Comparison of ENCODE assay signal across 17 cellular contexts in genomic region chr1:175162955-175163354, GRCh38.
"Had no signal": no experiment of that assay in that cellular context is flagged by ENCODE, and none has a peak within 500 bp of the region (broad histone marks: within the 10 kb centered on the region; RNA-seq: fewer than 3 reads in every experiment).

No MANE protein-coding gene starts in this region.

- H3K4me3 ChIP-seq: lung, tibial artery, vagina had no signal

- H3K27ac Mint-ChIP-seq: activated CD8-positive, alpha-beta memory T cell treated with anti-CD3 and anti-CD28 coated beads, Interleukin-2, amount 10 ng/mL, durations not matched to agents 7 days and 5 days; T-helper 2 cell treated with Interferon-gamma antibody and Interleukin-4, amounts not matched to agents 5 μg/mL and 100 μg/mL, for 36 hours had no signal

- H3K27ac ChIP-seq: tibial artery, vagina had no signal

- H3K27me3 ChIP-seq: tibial artery, vagina had no signal

- ATAC-seq: activated CD4-positive, CD25-positive, alpha-beta regulatory T cell treated with anti-CD3 and anti-CD28 coated beads, Interleukin-2, amount 50 U/mL, for 24 hours; activated CD8-positive, alpha-beta memory T cell treated with anti-CD3 and anti-CD28 coated beads, Interleukin-2, amount 10 ng/mL, durations not matched to agents 7 days and 5 days had no signal

- DNase-seq: activated CD4-positive, alpha-beta T cell treated with anti-CD3 and anti-CD28 coated beads, Interleukin-2, amount 50 U/mL, for 48 hours; activated CD8-positive, alpha-beta memory T cell treated with anti-CD3 and anti-CD28 coated beads, Interleukin-2, amount 10 ng/mL, durations not matched to agents 7 days and 5 days; activated gamma-delta T cell treated with Interleukin-2 at 50 U/mL for 16 hours; activated T-cell treated with anti-CD3 and anti-CD28 coated beads, Interleukin-2, amount 50 U/mL, for 48 hours; caudate nucleus; cortex of kidney; effector memory CD4-positive, alpha-beta T cell; glutamatergic neuron; naive B cell; retina; stimulated activated CD4-positive, alpha-beta T cell treated with anti-CD3 and anti-CD28 coated beads, Interleukin-15, amount 100 ng/mL, for 24 hours; stimulated activated CD4-positive, alpha-beta T cell treated with anti-CD3 and anti-CD28 coated beads, Interleukin-4, amount 100 ng/mL, for 24 hours; tibial artery had no signal

- H3K27me3 Mint-ChIP-seq: activated CD8-positive, alpha-beta memory T cell treated with anti-CD3 and anti-CD28 coated beads, Interleukin-2, amount 10 ng/mL, durations not matched to agents 7 days and 5 days; naive B cell had no signal

- H3K9me3 Mint-ChIP-seq: naive B cell; T-helper 2 cell treated with Interferon-gamma antibody and Interleukin-4, amounts not matched to agents 5 μg/mL and 100 μg/mL, for 36 hours had no signal

- H3K4me1 ChIP-seq: tibial artery, vagina had no signal

- H3K4me3 Mint-ChIP-seq: activated CD8-positive, alpha-beta memory T cell treated with anti-CD3 and anti-CD28 coated beads, Interleukin-2, amount 10 ng/mL, durations not matched to agents 7 days and 5 days; T-helper 2 cell treated with Interferon-gamma antibody and Interleukin-4, amounts not matched to agents 5 μg/mL and 100 μg/mL, for 36 hours had no signal

- H3K9me3 ChIP-seq: tibial artery, vagina had no signal
